27 cellular contexts compared by ENCODE assay signal in the genomic region with DNA sequence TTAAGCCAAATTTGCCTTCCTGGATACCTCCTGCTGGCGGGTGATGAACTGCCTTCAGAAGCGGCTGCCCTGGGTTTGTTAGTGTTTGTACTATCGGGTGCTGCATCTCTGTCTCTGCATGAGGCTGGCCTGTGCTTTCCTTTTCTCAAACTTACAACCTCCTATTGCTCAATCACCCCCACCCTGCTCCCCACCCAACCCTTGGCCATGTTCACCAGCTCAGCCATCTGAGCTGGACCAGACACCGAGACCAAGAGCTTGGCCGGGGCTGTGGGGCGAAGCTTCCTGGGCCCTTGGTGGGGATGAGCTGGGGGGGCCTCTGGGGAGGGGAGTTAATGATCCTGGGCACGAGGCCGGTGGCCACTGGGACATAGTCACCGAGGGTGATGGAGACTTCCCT. TPM values are rescaled to one million over a fixed set of nuclear protein-coding genes. Genes with fewer than 3 reads are reported as not detected.
DNase-seq lines count a peak whose midpoint lies in the region; ATAC-seq and TF ChIP-seq lines count a peak whose summit lies in the region.
"Had no signal": no experiment of that assay in that cellular context is flagged by ENCODE, and none has a peak within 500 bp of the region (broad histone marks: within the 10 kb centered on the region; RNA-seq: fewer than 3 reads in every experiment).

No MANE protein-coding gene starts in this region.

- DNase-seq in Right ventricle myocardium inferior (ENCODE audit: missing footprints) (peak; percentile 68), cardiac septum (ENCODE audit: low spot score) (no peak), right atrium auricular region (ENCODE audit: low spot score) (no peak), psoas muscle (peak; percentile 56 to 78), DMS 273 (lab: John Stamatoyannopoulos, UW; ENCODE audit: unreplicated experiment) (no peak), CD1c-positive myeloid dendritic cell (ENCODE audit: extremely low spot score) (no peak)
- DNase-seq: activated CD4-positive, alpha-beta T cell treated with anti-CD3 and anti-CD28 coated beads, Interleukin-2, amount 10 ng/mL, durations not matched to agents 7 days and 5 days; activated gamma-delta T cell; activated naive CD8-positive, alpha-beta T cell treated with anti-CD3 and anti-CD28 coated beads, Interleukin-2, amount 10 ng/mL, durations not matched to agents 7 days and 5 days; activated T-cell treated with anti-CD3 and anti-CD28 coated beads, Interleukin-2, amount 50 U/mL, for 24 hours; CD4-positive, CD25-positive, alpha-beta regulatory T cell; central memory CD4-positive, alpha-beta T cell; dermis blood vessel endothelial cell; GOT3; HFFc6; left cardiac atrium; naive B cell; NCI-H1105; NCI-H1930; NCI-H524 treated with DMSO at 0.1 percent for 48 hours; SW 1271; T-helper 9 cell; upper lobe of left lung had no signal

- H3K4me3 ChIP-seq in right atrium auricular region = no peak overlapping the region
- no peak overlapping the region for H3K4me3 ChIP-seq in psoas muscle
- H3K4me3 ChIP-seq: upper lobe of left lung had no signal

- TF ChIP-seq CTCF in right atrium auricular region (IDR thresholded peaks at IDR 0.05) (no peak), psoas muscle (IDR thresholded peaks at IDR 0.05) (no peak)

- H3K36me3 ChIP-seq in right atrium auricular region (no peaks in the 10 kb centered on the region), psoas muscle (ENCODE audit: insufficient read depth in 1 of 2, low read depth in 1 of 2) (no peaks in the 10 kb centered on the region)
- H3K36me3 ChIP-seq: upper lobe of left lung had no signal

- intact Hi-C loops in Right ventricle myocardium inferior (cut with DNase I) = no loop called here
- intact Hi-C loops in cardiac septum (cut with DNase I) = no loop called here
- intact Hi-C loops in psoas muscle (cut with DNase I) = no loop called here

- 63 to 77% (median 69%) methylated on average over 9 of the region's 9 CpGs for WGBS in psoas muscle, 3 donors

- H3K4me1 ChIP-seq in right atrium auricular region (peaks cover 0 to 53% of the 10 kb centered on the region in 2 donors), psoas muscle (no peaks in the 10 kb centered on the region)

- ATAC-seq in Right ventricle myocardium inferior (peak; percentile 70), psoas muscle (peak; percentile 22 to 68 (median 36)), HG03460 (IDR thresholded peaks at IDR 0.05; ENCODE audit: unreplicated experiment) (no peak), HG03045 (IDR thresholded peaks at IDR 0.05; ENCODE audit: unreplicated experiment) (no peak)
- ATAC-seq: Panc1 had no signal

- H3K9me3 ChIP-seq in right atrium auricular region (no peaks in the 10 kb centered on the region), psoas muscle (no peaks in the 10 kb centered on the region)
- H3K9me3 ChIP-seq: upper lobe of left lung had no signal

- H3K27ac ChIP-seq in right atrium auricular region = peak overlapping the region; percentile 50 to 65
- no peak overlapping the region for H3K27ac ChIP-seq in psoas muscle
- H3K27ac ChIP-seq: 22Rv1 had no signal

- H3K27me3 ChIP-seq in right atrium auricular region = no peaks in the 10 kb centered on the region
- peaks cover 0 to 13% (median 4%) of the 10 kb centered on the region in 3 donors for H3K27me3 ChIP-seq in psoas muscle (ENCODE audit: insufficient read depth in 3 of 3, low read length in 2 of 3)
- H3K27me3 ChIP-seq: upper lobe of left lung had no signal

RNA-seq across cellular contexts. Expression of a gene that starts 16.8 kb away (rescaled TPM):
- total RNA-seq in Right ventricle myocardium inferior = 81.1 TPM
- total RNA-seq in cardiac septum = 64.6 TPM
- 100 to 1,000 TPM; 122 to 185 TPM for total RNA-seq in right atrium auricular region
- total RNA-seq in psoas muscle = 10 to 100 TPM; 24.9 to 59.4 (median 29.7) TPM
- 10 to 100 TPM; 12.8 to 16.1 (median 14.7) TPM for polyA plus RNA-seq in psoas muscle
- total RNA-seq: activated CD4-positive, alpha-beta T cell treated with anti-CD3 and anti-CD28 coated beads, Interleukin-2, amount 10 ng/mL, durations not matched to agents 7 days and 5 days; CD4-positive, CD25-positive, alpha-beta regulatory T cell had no signal
- polyA plus RNA-seq: CD4-positive, CD25-positive, alpha-beta regulatory T cell had no signal

RNA-seq across cellular contexts. Expression of a gene that starts 52.0 kb away (rescaled TPM):
- total RNA-seq in Right ventricle myocardium inferior (37.5 TPM), cardiac septum (30.7 TPM), right atrium auricular region (10 to 100 TPM; 30.6 to 30.7 TPM), psoas muscle (10 to 100 TPM; 16.5 to 24.8 (median 21.2) TPM)
- polyA plus RNA-seq in psoas muscle = 10 to 100 TPM in 2 of 3 donors, 1 to 10 TPM in 1; 9.2 to 29.6 (median 22.3) TPM

Comparison
In these comparisons a context has a peak if more than half of its experiments do, and no peak if none do; other contexts are left out.
1. DNase-seq: peak in Right ventricle myocardium inferior (single experiment) and psoas muscle (2 of 2); none in cardiac septum (single experiment), right atrium auricular region (single experiment), DMS 273 (single experiment) and CD1c-positive myeloid dendritic cell (single experiment).
2. ATAC-seq: peak in Right ventricle myocardium inferior (single experiment) and psoas muscle (4 of 4); none in HG03460 (single experiment) and HG03045 (single experiment).